Comparison of ENCODE assay signal across 8 cellular contexts in the genomic region with DNA sequence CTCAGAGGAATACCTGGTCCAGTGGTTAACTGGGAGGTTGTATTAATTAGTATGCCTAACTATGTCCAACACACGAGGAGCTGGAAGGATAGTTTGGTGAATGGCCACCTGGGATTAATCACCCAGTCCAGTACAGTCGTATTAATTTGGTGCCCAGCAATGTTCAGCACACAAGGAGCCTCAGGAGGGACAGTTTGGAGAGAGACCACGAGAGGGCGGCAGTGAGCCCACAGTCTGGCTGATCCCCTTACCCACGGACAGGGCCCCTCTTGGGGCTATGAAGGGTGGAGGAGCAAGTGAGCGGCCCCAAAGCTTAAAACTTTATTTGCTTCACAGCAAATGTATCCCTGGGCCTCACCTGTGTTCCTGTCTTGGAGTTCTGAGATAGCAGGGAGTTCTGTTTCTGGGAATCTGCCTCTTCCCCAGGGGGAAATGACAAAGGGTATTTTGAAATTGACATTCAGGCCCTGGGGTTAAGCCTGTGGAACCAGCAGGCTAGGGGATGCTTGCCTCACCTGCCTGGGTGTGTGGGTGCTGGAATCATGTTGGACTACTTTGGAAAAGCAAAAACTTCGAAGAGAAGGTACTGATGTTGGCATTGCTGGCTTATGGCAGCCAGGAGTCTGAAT.
A peak's percentile ranks its signal among the peaks of the same experiment; 100 is the strongest.
DNase-seq lines count a peak whose midpoint lies in the region; ATAC-seq, FAIRE-seq and TF ChIP-seq lines count a peak whose summit lies in the region.

No MANE protein-coding gene starts in this region.

- H3K27ac ChIP-seq in AG04450 (ENCODE audit: low read depth, low read length) (no peak overlapping the region), OCI-LY3 (ENCODE audit: low read length) (no peak overlapping the region)

- H3K4me2 ChIP-seq in OCI-LY3 (ENCODE audit: low read length), result no peak overlapping the region

- no peaks in the 10 kb centered on the region for H3K9me3 Mint-ChIP-seq in activated naive CD4-positive, alpha-beta T cell treated with anti-CD3 and anti-CD28 coated beads, Interleukin-2, amount 50 U/mL, for 72 hours

- no peaks in the 10 kb centered on the region for H3K4me1 ChIP-seq in OCI-LY3 (ENCODE audit: low read length)

- no peak overlapping the region for H3K9ac ChIP-seq in OCI-LY3 (ENCODE audit: low read length)

- H3K36me3 ChIP-seq in OCI-LY3 (replicated peaks; ENCODE audit: low read depth, low read length), result no peaks in the 10 kb centered on the region

- peak; percentile 36 to 55 for ATAC-seq in activated naive CD4-positive, alpha-beta T cell treated with anti-CD3 and anti-CD28 coated beads, Interleukin-2, amount 50 U/mL, for 72 hours
- no peak for ATAC-seq in GM21367 (IDR thresholded peaks at IDR 0.05; ENCODE audit: unreplicated experiment)

- H3K4me3 ChIP-seq in AG04450 (ENCODE audit: low read depth, low read length) (no peak overlapping the region), OCI-LY3 (ENCODE audit: low read length) (no peak overlapping the region)

- H3K27ac Mint-ChIP-seq in activated naive CD4-positive, alpha-beta T cell treated with anti-CD3 and anti-CD28 coated beads, Interleukin-2, amount 50 U/mL, for 72 hours, result no peak overlapping the region

- H2AFZ ChIP-seq in OCI-LY3 (ENCODE audit: low read depth, low read length), result no peak overlapping the region

- H3K36me3 Mint-ChIP-seq in activated naive CD4-positive, alpha-beta T cell treated with anti-CD3 and anti-CD28 coated beads, Interleukin-2, amount 50 U/mL, for 72 hours, result no peaks in the 10 kb centered on the region

- DNase-seq in AG04450 (ENCODE audit: low read depth, low spot score), result no peak
- DNase-seq in GM12891 (ENCODE audit: insufficient read length, low spot score), result peak; percentile 65
- peak in 1 of 2 donors; percentile 60 for DNase-seq in activated naive CD4-positive, alpha-beta T cell treated with anti-CD3 and anti-CD28 coated beads, Interleukin-2, amount 50 U/mL, for 72 hours (ENCODE audit: low spot score in 2 of 2)
- peak; percentile 3 to 5 for DNase-seq in hippocampal formation (lab: John Stamatoyannopoulos, UW)
- peak; percentile 20 to 46 (median 25) for DNase-seq in stimulated activated CD4-positive, alpha-beta T cell treated with anti-CD3 and anti-CD28 coated beads, Interleukin-12 subunit alpha, Interleukin-12 subunit beta, amount 100 ng/mL, for 48 hours (ENCODE audit: low read depth in 2 of 3, low spot score in 1 of 3)
- DNase-seq in dedifferentiated amniotic fluid mesenchymal stem cell (ENCODE audit: extremely low spot score), result no peak

- CTCF ChIA-PET in AG04450 (lab: Charles Lee), result no interaction called here

- no peaks in the 10 kb centered on the region for H3K79me2 ChIP-seq in OCI-LY3 (ENCODE audit: low read length)

- POLR2A ChIA-PET in AG04450 (lab: Yijun Ruan, JAX), result no interaction called here

- no peak for TF ChIP-seq POLR2A in GM12891 (IDR thresholded peaks at IDR 0.05; ENCODE audit: low read depth, low read length)

- H3K27me3 ChIP-seq in AG04450 (ENCODE audit: control insufficient read depth, insufficient read depth, low read length) (no peaks in the 10 kb centered on the region), OCI-LY3 (ENCODE audit: low read depth, low read length) (peaks cover 4% of the 10 kb centered on the region; the same call in 1 of the 2 replicates)

- TF ChIP-seq CTCF in AG04450 (IDR thresholded peaks at IDR 0.05; ENCODE audit: low read depth, low read length) (peak; percentile 42), OCI-LY3 (IDR thresholded peaks at IDR 0.05; ENCODE audit: low read depth, low read length) (peak; percentile 78)

- H3K9me3 ChIP-seq in AG04450 (ENCODE audit: control insufficient read depth, insufficient read depth, low read length) (peaks cover 32% of the 10 kb centered on the region), OCI-LY3 (ENCODE audit: insufficient read depth, low read length) (no peaks in the 10 kb centered on the region)

- peak; percentile 33 for FAIRE-seq in GM12891 (lab: Jason Lieb, UNC)

- no peaks in the 10 kb centered on the region for H4K20me1 ChIP-seq in OCI-LY3 (ENCODE audit: insufficient read depth, low read length)

TF ChIP-seq in GM12891, 5 proteins besides CTCF, POLR2A, EP300 and RAD21:
- TF ChIP-seq PAX5 (IDR thresholded peaks at IDR 0.05; ENCODE audit: insufficient read depth, low read length, severe bottlenecking) (no peak), SPI1 (IDR thresholded peaks at IDR 0.05; ENCODE audit: low read depth, low read length) (no peak), POLR2AphosphoS5 (IDR thresholded peaks at IDR 0.05; ENCODE audit: low read depth, low read length) (no peak), POU2F2 (IDR thresholded peaks at IDR 0.05; ENCODE audit: low read depth, low read length) (no peak), TAF1 (IDR thresholded peaks at IDR 0.05; ENCODE audit: low read depth, low read length) (no peak)

Comparison
In these comparisons a context has a peak if more than half of its experiments do, and no peak if none do; other contexts are left out.
1. DNase-seq: peak in GM12891 (single experiment), hippocampal formation (2 of 2) and stimulated activated CD4-positive, alpha-beta T cell treated with anti-CD3 and anti-CD28 coated beads, Interleukin-12 subunit alpha, Interleukin-12 subunit beta, amount 100 ng/mL, for 48 hours (3 of 3); none in AG04450 (single experiment) and dedifferentiated amniotic fluid mesenchymal stem cell (single experiment).